In genomic region chr5:132814441-132815294, GRCh38 we compare ENCODE assay signal across 12 cellular contexts. TPM values are rescaled to one million over a fixed set of nuclear protein-coding genes. Genes with fewer than 3 reads are reported as not detected.
DNase-seq lines count a peak whose midpoint lies in the region; TF ChIP-seq lines count a peak whose summit lies in the region.
"Had no signal": no experiment of that assay in that cellular context is flagged by ENCODE, and none has a peak within 500 bp of the region (broad histone marks: within the 10 kb centered on the region; RNA-seq: fewer than 3 reads in every experiment).

No MANE protein-coding gene starts in this region.

- no peak overlapping the region for H3T11ph ChIP-seq in H9 (ENCODE audit: low read length)

- peak overlapping the region; percentile 53 to 62 for H3K4me3 ChIP-seq in ascending aorta
- H3K4me3 ChIP-seq in skeletal muscle satellite cell (ENCODE audit: low read length), result peak overlapping the region; percentile 56

- H3K27ac Mint-ChIP-seq in H9, result no peak overlapping the region

- no peak overlapping the region for H3K18ac ChIP-seq in H9 (ENCODE audit: insufficient read length, low read depth, low read length)

- peaks cover 83% of the 10 kb centered on the region for H3K27me3 Mint-ChIP-seq in H9 (ENCODE audit: low read depth)

- no CpG with 5 or more reads among the region's 92 CpGs for WGBS in H9 (ENCODE audit: extremely low coverage, insufficient read length, low lambda C conversion rate)

- H3K4me1 Mint-ChIP-seq in H9, result peaks cover 7 to 16% of the 10 kb centered on the region in 2 experiments

- peaks cover 0 to 4% of the 10 kb centered on the region in 2 experiments; a peak in 3 of 5 replicates for H3K9me3 Mint-ChIP-seq in H9

- H3K4ac ChIP-seq in H9 (ENCODE audit: low read depth, low read length), result no peak overlapping the region

- H3K4me2 ChIP-seq in H9 (ENCODE audit: insufficient read depth, insufficient read length, low read length) (peak overlapping the region; percentile 11), skeletal muscle satellite cell (ENCODE audit: low read length) (peak overlapping the region; percentile 75)

- no peak overlapping the region for H2BK5ac ChIP-seq in H9 (ENCODE audit: insufficient read length, low read length)

- H4K20me1 ChIP-seq in H9 (ENCODE audit: control insufficient read depth, insufficient read depth, insufficient read length), result no peaks in the 10 kb centered on the region

- H2BK15ac ChIP-seq in H9 (ENCODE audit: low read depth, low read length), result no peak overlapping the region

- intact Hi-C loops in ascending aorta (cut with DNase I), result loop anchor here (5.0 kb wide), 1 partner anchor 37 kb away; the partner anchor contains the start of gene SEPTIN8

- H4K5ac ChIP-seq in H9 (ENCODE audit: insufficient read length, low read depth, low read length), result no peak overlapping the region

- H2AK5ac ChIP-seq in H9 (ENCODE audit: insufficient read length, low read length), result no peak overlapping the region

- peak; percentile 74 for DNase-seq in H9
- DNase-seq in ascending aorta (ENCODE audit: low spot score in 2 of 2), result peak in 1 of 2 donors; percentile 62
- DNase-seq in islet precursor cell, result peak; percentile 67
- no peak for DNase-seq in NCI-H1694 (lab: John Stamatoyannopoulos, UW)
- no peak for DNase-seq in stimulated activated naive CD4-positive, alpha-beta T cell treated with Interleukin-2 at 50 U/mL for 16 hours (lab: John Stamatoyannopoulos, UW)
- DNase-seq in Ammon's horn (ENCODE audit: low spot score), result no peak
- no peak for DNase-seq in effector CD8-positive, alpha-beta T cell (lab: John Stamatoyannopoulos, UW)
- DNase-seq: foreskin keratinocyte, KG1, NCI-H510A had no signal

- H3K36me3 Mint-ChIP-seq in H9 (ENCODE audit: insufficient read depth in 1 of 3, low read depth in 3 of 3), result peaks cover 0 to 4% (median 0%) of the 10 kb centered on the region in 3 experiments; a peak in 3 of 7 replicates

- H2BK12ac ChIP-seq in H9 (ENCODE audit: insufficient read length, low read depth, low read length), result no peak overlapping the region

- no peak overlapping the region for H4K91ac ChIP-seq in H9 (ENCODE audit: insufficient read length, low read depth, low read length)

- no peak overlapping the region for H3K14ac ChIP-seq in H9 (ENCODE audit: insufficient read depth, low read length)

- no peaks in the 10 kb centered on the region for H3K79me1 ChIP-seq in H9 (ENCODE audit: insufficient read depth, low read depth, low read length, poor library complexity, severe bottlenecking)

- no peak overlapping the region for H2BK120ac ChIP-seq in H9 (ENCODE audit: low read depth, low read length, poor library complexity, severe bottlenecking)

- TF ChIP-seq CTCF in H9 (conservative IDR thresholded peaks at IDR 0.05) (no peak), ascending aorta (IDR thresholded peaks at IDR 0.05) (no peak)

- no peak overlapping the region for H3K9ac ChIP-seq in H9 (ENCODE audit: extremely low read depth, insufficient read length, low read length)
- H3K9ac ChIP-seq in skeletal muscle satellite cell (ENCODE audit: low read depth, low read length), result no peak overlapping the region

- H3K4me1 ChIP-seq in H9 (ENCODE audit: insufficient read depth, low read length), result no peaks in the 10 kb centered on the region
- H3K4me1 ChIP-seq in ascending aorta, result peaks cover 7 to 8% of the 10 kb centered on the region in 2 donors
- peaks cover 12% of the 10 kb centered on the region for H3K4me1 ChIP-seq in skeletal muscle satellite cell (ENCODE audit: control insufficient read depth, insufficient read depth, low read length)
- H3K4me1 ChIP-seq: foreskin keratinocyte had no signal

- H3K9me3 ChIP-seq in H9 (ENCODE audit: control insufficient read depth, low read depth, low read length) (no peaks in the 10 kb centered on the region), ascending aorta (no peaks in the 10 kb centered on the region), skeletal muscle satellite cell (replicated peaks; ENCODE audit: low read length) (no peaks in the 10 kb centered on the region)

- no peak overlapping the region for H3K56ac ChIP-seq in H9 (ENCODE audit: insufficient read length, low read depth, low read length)

- H3K36me3 ChIP-seq in ascending aorta (no peaks in the 10 kb centered on the region), skeletal muscle satellite cell (ENCODE audit: insufficient read depth, low read length) (no peaks in the 10 kb centered on the region)
- H3K36me3 ChIP-seq: ovary had no signal

- no peak overlapping the region for H2AFZ ChIP-seq in H9 (ENCODE audit: low read length)

- H4K8ac ChIP-seq in H9 (replicated peaks; ENCODE audit: insufficient read length, low read depth, low read length), result no peak overlapping the region

- H3K23ac ChIP-seq in H9 (ENCODE audit: insufficient read length, low read depth, low read length), result no peak overlapping the region

- no peaks in the 10 kb centered on the region for H3K79me2 ChIP-seq in H9 (ENCODE audit: insufficient read depth, low read length)

- H3K27ac ChIP-seq in H9 (ENCODE audit: insufficient read length, low read depth, low read length) (no peak overlapping the region), ascending aorta (no peak overlapping the region)
- H3K27ac ChIP-seq: foreskin keratinocyte, ovary had no signal

- no peaks in the 10 kb centered on the region for H3K23me2 ChIP-seq in H9 (ENCODE audit: insufficient read length, low read depth, low read length, poor library complexity, severe bottlenecking)

- peak overlapping the region; percentile 26 to 38; a peak in 3 of 5 replicates for H3K4me3 Mint-ChIP-seq in H9

- H2BK20ac ChIP-seq in H9 (ENCODE audit: low read depth, low read length, poor library complexity, severe bottlenecking), result no peak overlapping the region

- H3K27me3 ChIP-seq in H9 (ENCODE audit: insufficient read depth, low read length) (peaks cover 32% of the 10 kb centered on the region), ascending aorta (peaks cover 5% of the 10 kb centered on the region), skeletal muscle satellite cell (ENCODE audit: control insufficient read depth, insufficient read depth, low read length) (peaks cover 37% of the 10 kb centered on the region)
- H3K27me3 ChIP-seq: ovary had no signal

RNA-seq across cellular contexts. Expression of gene SOWAHA, which starts 1.6 kb away (rescaled TPM):
- total RNA-seq in H9 (2021), result 0.20 and 0.31 TPM in 2 replicates
- not detected for total RNA-seq in ascending aorta
- total RNA-seq in skeletal muscle satellite cell (2012; rRNA removed), result not detected in 2 replicates

RNA-seq across cellular contexts. Expression of gene SHROOM1, which starts 15.8 kb away (rescaled TPM):
- total RNA-seq in H9 (2021) (5.8 and 7.0 TPM in 2 replicates), ascending aorta (49.4 TPM)
- 2.4 and 20.5 TPM in 2 replicates for total RNA-seq in skeletal muscle satellite cell (2012; rRNA removed)

RNA-seq across cellular contexts. Expression of gene SEPTIN8, which starts 37.6 kb away (rescaled TPM):
- 36.0 and 38.2 TPM in 2 replicates for total RNA-seq in H9 (2021)
- total RNA-seq in ascending aorta, result 113 TPM
- 24.7 and 30.4 TPM in 2 replicates for total RNA-seq in skeletal muscle satellite cell (2012; rRNA removed)

RNA-seq across cellular contexts. Expression of gene GDF9, which starts 51.6 kb away (rescaled TPM):
- total RNA-seq in H9 (2021), result 0.24 and 0.57 TPM in 2 replicates
- total RNA-seq in ascending aorta, result not detected
- 0.44 TPM in 1 of 2 replicates, not detected in the other for total RNA-seq in skeletal muscle satellite cell (2012; rRNA removed)

RNA-seq across cellular contexts. Expression of gene UQCRQ, which starts 51.8 kb away (rescaled TPM):
- total RNA-seq in H9 (2021) (293 and 306 TPM in 2 replicates), ascending aorta (53.6 TPM)
- total RNA-seq in skeletal muscle satellite cell (2012; rRNA removed), result 94.3 and 101 TPM in 2 replicates

Comparison
In these comparisons a context has a peak if more than half of its experiments do, and no peak if none do; other contexts are left out.
1. DNase-seq: peak in H9 (single experiment) and islet precursor cell (single experiment); none in NCI-H1694 (single experiment), stimulated activated naive CD4-positive, alpha-beta T cell treated with Interleukin-2 at 50 U/mL for 16 hours (single experiment), Ammon's horn (single experiment) and effector CD8-positive, alpha-beta T cell (single experiment).